18 cellular contexts compared by ENCODE assay signal in the genomic region with DNA sequence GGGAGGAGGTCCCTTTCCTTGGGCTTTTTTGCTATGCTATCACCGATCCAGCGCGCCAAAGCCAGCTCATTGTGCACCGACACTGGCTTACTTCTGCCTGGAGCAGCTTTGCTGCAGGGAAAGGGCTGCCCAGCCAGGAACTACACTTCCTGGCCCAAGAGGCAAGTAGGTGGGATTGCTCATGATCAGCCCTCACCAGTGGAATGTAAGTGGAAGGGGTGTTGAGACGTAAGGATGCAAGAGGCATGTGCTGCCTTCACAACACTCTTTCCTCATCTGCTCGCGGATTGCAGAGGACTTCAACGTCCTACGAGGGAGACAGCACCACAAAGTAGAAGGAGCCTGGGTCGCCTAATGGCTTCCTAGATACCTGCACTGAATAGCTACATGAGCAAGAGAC.
DNase-seq lines count a peak whose midpoint lies in the region; ATAC-seq and TF ChIP-seq lines count a peak whose summit lies in the region.
"Had no signal": no experiment of that assay in that cellular context is flagged by ENCODE, and none has a peak within 500 bp of the region (broad histone marks: within the 10 kb centered on the region; RNA-seq: fewer than 3 reads in every experiment).

No MANE protein-coding gene starts in this region.

- H3K9me3 Mint-ChIP-seq in natural killer cell treated with Interleukin-12 subunit alpha and Interleukin-12 subunit beta and Interleukin-15 and Interleukin-18, amount 100 ng/mL, for 72 hours, result no peaks in the 10 kb centered on the region
- no peaks in the 10 kb centered on the region for H3K9me3 Mint-ChIP-seq in natural killer cell

- H3K27me3 ChIP-seq in mesenchymal stem cell (ENCODE audit: control insufficient read depth in 1 of 2, insufficient read depth in 1 of 2, low read length in 2 of 2), result peaks cover 0 to 86% of the 10 kb centered on the region in 2 experiments
- H3K27me3 ChIP-seq: BLaER1 had no signal

- no peak overlapping the region for H3K4me3 ChIP-seq in mesenchymal stem cell (ENCODE audit: insufficient read depth in 1 of 2, low read depth in 1 of 2, low read length in 2 of 2)
- H3K4me3 ChIP-seq: A549, BLaER1, GM23338 had no signal

- H3K9me3 ChIP-seq in mesenchymal stem cell (ENCODE audit: control insufficient read depth, low read length), result peaks cover 6% of the 10 kb centered on the region
- H3K9me3 ChIP-seq: A549, BLaER1 had no signal

- intact Hi-C loops in natural killer cell (cut with micrococcal nuclease), result no loop called here

- 92% methylated on average over 10 of the region's 10 CpGs for WGBS in mesenchymal stem cell

- no peak overlapping the region for H2AFZ ChIP-seq in mesenchymal stem cell (ENCODE audit: low read depth, low read length)
- H2AFZ ChIP-seq: GM23338 had no signal

- no peaks in the 10 kb centered on the region for H3K79me1 ChIP-seq in mesenchymal stem cell (replicated peaks; ENCODE audit: low read length, poor library complexity, severe bottlenecking)

- no peak overlapping the region for H3K9ac ChIP-seq in mesenchymal stem cell (ENCODE audit: low read length)
- H3K9ac ChIP-seq: BLaER1 had no signal

- no peak overlapping the region for H3K4me2 ChIP-seq in mesenchymal stem cell (ENCODE audit: low read length, poor library complexity, severe bottlenecking)
- H3K4me2 ChIP-seq: A549, BLaER1, GM23338 had no signal

- H3K4me3 Mint-ChIP-seq in natural killer cell treated with Interleukin-12 subunit alpha and Interleukin-12 subunit beta and Interleukin-15 and Interleukin-18, amount 100 ng/mL, for 72 hours, result no peak overlapping the region
- H3K4me3 Mint-ChIP-seq in natural killer cell, result no peak overlapping the region
- H3K4me3 Mint-ChIP-seq: CD4-positive, alpha-beta memory T cell; GM23338; H9 had no signal

- no peak overlapping the region for H2BK5ac ChIP-seq in mesenchymal stem cell (ENCODE audit: low read depth, low read length, poor library complexity, severe bottlenecking)

- H2BK15ac ChIP-seq in mesenchymal stem cell (ENCODE audit: low read depth, poor library complexity, severe bottlenecking), result peak overlapping the region; percentile 12

- H3K23ac ChIP-seq in mesenchymal stem cell (ENCODE audit: low read length in 2 of 2), result no peak overlapping the region

- peak overlapping the region in 1 of 2 experiments; percentile 83 for H2BK12ac ChIP-seq in mesenchymal stem cell (ENCODE audit: low read length in 2 of 2)

- ATAC-seq in natural killer cell treated with Interleukin-12 subunit alpha and Interleukin-12 subunit beta and Interleukin-15 and Interleukin-18, amount 100 ng/mL, for 72 hours, result no peak
- ATAC-seq in natural killer cell, result no peak
- ATAC-seq: A549, GM23338, HepG2 had no signal

- H3K27ac Mint-ChIP-seq in natural killer cell treated with Interleukin-12 subunit alpha and Interleukin-12 subunit beta and Interleukin-15 and Interleukin-18, amount 100 ng/mL, for 72 hours, result no peak overlapping the region
- H3K27ac Mint-ChIP-seq in natural killer cell, result no peak overlapping the region
- H3K27ac Mint-ChIP-seq: CD14-positive monocyte; CD4-positive, alpha-beta memory T cell; GM23338; H9 had no signal

- H3K27me3 Mint-ChIP-seq in natural killer cell treated with Interleukin-12 subunit alpha and Interleukin-12 subunit beta and Interleukin-15 and Interleukin-18, amount 100 ng/mL, for 72 hours, result peaks cover 14 to 16% of the 10 kb centered on the region in 2 donors
- H3K27me3 Mint-ChIP-seq in natural killer cell (ENCODE audit: low read depth in 2 of 2), result peaks cover 12% of the 10 kb centered on the region in 2 donors

- H3K4me1 Mint-ChIP-seq in natural killer cell treated with Interleukin-12 subunit alpha and Interleukin-12 subunit beta and Interleukin-15 and Interleukin-18, amount 100 ng/mL, for 72 hours (ENCODE audit: low read depth in 2 of 2), result no peaks in the 10 kb centered on the region
- no peaks in the 10 kb centered on the region for H3K4me1 Mint-ChIP-seq in natural killer cell
- H3K4me1 Mint-ChIP-seq: CD14-positive monocyte; CD4-positive, alpha-beta memory T cell had no signal

- peak overlapping the region; percentile 67 to 69 for H3K18ac ChIP-seq in mesenchymal stem cell (ENCODE audit: low read depth in 1 of 2, low read length in 2 of 2)

- H3K36me3 Mint-ChIP-seq in natural killer cell treated with Interleukin-12 subunit alpha and Interleukin-12 subunit beta and Interleukin-15 and Interleukin-18, amount 100 ng/mL, for 72 hours, result no peaks in the 10 kb centered on the region
- no peaks in the 10 kb centered on the region for H3K36me3 Mint-ChIP-seq in natural killer cell
- H3K36me3 Mint-ChIP-seq: CD14-positive monocyte; CD4-positive, alpha-beta memory T cell had no signal

- no peak overlapping the region for H2BK120ac ChIP-seq in mesenchymal stem cell (ENCODE audit: low read depth, low read length)

- H4K91ac ChIP-seq in mesenchymal stem cell (ENCODE audit: low read length), result peak overlapping the region; percentile 45

- H3K27ac ChIP-seq in mesenchymal stem cell (ENCODE audit: low read length, poor library complexity, severe bottlenecking), result no peak overlapping the region
- H3K27ac ChIP-seq: 22Rv1, A549, BLaER1 had no signal

- TF ChIP-seq CTCF in natural killer cell (IDR thresholded peaks at IDR 0.05), result no peak

- no peak overlapping the region for H3K4ac ChIP-seq in mesenchymal stem cell (ENCODE audit: low read depth in 1 of 2, low read length in 2 of 2)

- no peaks in the 10 kb centered on the region for H3K36me3 ChIP-seq in mesenchymal stem cell (ENCODE audit: control insufficient read depth in 1 of 2, insufficient read depth in 2 of 2, low read depth in 1 of 2, low read length in 2 of 2)
- H3K36me3 ChIP-seq: BLaER1 had no signal

- no peaks in the 10 kb centered on the region for H3K4me1 ChIP-seq in mesenchymal stem cell (ENCODE audit: control insufficient read depth, insufficient read depth, low read depth, low read length)
- H3K4me1 ChIP-seq: A549, BLaER1 had no signal

- DNase-seq in natural killer cell treated with Interleukin-12 subunit alpha and Interleukin-12 subunit beta and Interleukin-15 and Interleukin-18, amount 100 ng/mL, for 72 hours (ENCODE audit: low spot score), result peak; percentile 32
- DNase-seq in natural killer cell (no peak), dermis blood vessel endothelial cell (peak; percentile 40), mesenchymal stem cell (no peak), NCI-H2196 (lab: John Stamatoyannopoulos, UW; ENCODE audit: unreplicated experiment) (no peak), nucleus accumbens (lab: John Stamatoyannopoulos, UW) (no peak), superior temporal gyrus (ENCODE audit: extremely low spot score) (no peak)
- DNase-seq: CD4-positive, alpha-beta memory T cell; DMS153; DMS79 treated with DMSO at 0.1 percent for 48 hours; GF-D8; H9 had no signal

- peak overlapping the region; percentile 61 for H4K8ac ChIP-seq in mesenchymal stem cell (ENCODE audit: low read length)

- no peak overlapping the region for H3K14ac ChIP-seq in mesenchymal stem cell (ENCODE audit: low read length in 2 of 2)

- H2AK5ac ChIP-seq in mesenchymal stem cell (ENCODE audit: low read length, severe bottlenecking), result no peak overlapping the region

Comparison
In these comparisons a context has a peak if more than half of its experiments do, and no peak if none do; other contexts are left out.
1. DNase-seq: peak in natural killer cell treated with Interleukin-12 subunit alpha and Interleukin-12 subunit beta and Interleukin-15 and Interleukin-18, amount 100 ng/mL, for 72 hours (single experiment) and dermis blood vessel endothelial cell (single experiment); none in natural killer cell (single experiment), mesenchymal stem cell (single experiment), NCI-H2196 (single experiment), nucleus accumbens (0 of 56) and superior temporal gyrus (single experiment).